19 cellular contexts compared by ENCODE assay signal in the genomic region with DNA sequence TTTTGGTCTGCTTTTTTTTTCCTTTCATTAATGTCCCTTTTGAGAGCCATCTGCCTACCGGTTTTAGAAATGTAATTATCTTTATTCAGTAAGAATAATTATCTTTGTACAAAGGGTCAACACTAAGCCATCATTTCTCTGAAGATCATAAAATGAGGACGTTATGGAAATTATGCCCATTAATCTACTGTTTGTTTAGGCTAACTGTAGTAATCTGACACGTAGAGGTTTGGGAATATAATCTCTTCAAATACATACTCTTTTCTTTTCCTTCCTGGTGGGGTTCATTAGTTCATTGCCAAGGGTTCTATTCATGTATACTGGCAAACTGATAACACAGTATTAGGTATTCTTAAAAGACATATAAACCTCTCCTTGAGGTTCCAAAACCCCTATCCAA. TPM values are rescaled to one million over a fixed set of nuclear protein-coding genes. Genes with fewer than 3 reads are reported as not detected.
"Had no signal": no experiment of that assay in that cellular context is flagged by ENCODE, and none has a peak within 500 bp of the region (broad histone marks: within the 10 kb centered on the region; RNA-seq: fewer than 3 reads in every experiment).

No MANE protein-coding gene starts in this region.

- H3K4me1 ChIP-seq: heart left ventricle, prostate gland, spleen, vagina had no signal

- H3K27me3 ChIP-seq: cardiac muscle cell, heart left ventricle, ovary, spleen, vagina had no signal

- H3K27ac ChIP-seq: cardiac muscle cell, epithelial cell of prostate, heart left ventricle, ovary, prostate gland, spleen, thoracic aorta, vagina had no signal

- H3K9me3 ChIP-seq: ovary, prostate gland, thoracic aorta, vagina had no signal

- H3K4me3 ChIP-seq: cardiac muscle cell, heart left ventricle, ovary, prostate gland, spleen, thoracic aorta, vagina had no signal

- DNase-seq: activated CD4-positive, alpha-beta T cell treated with anti-CD3 and anti-CD28 coated beads for 4 hours; activated CD4-positive, alpha-beta T cell treated with anti-CD3 and anti-CD28 coated beads, Interleukin-2, amount 50 U/mL, for 48 hours; activated CD4-positive, CD25-positive, alpha-beta regulatory T cell; activated naive CD4-positive, alpha-beta T cell treated with anti-CD3 and anti-CD28 coated beads, Interleukin-2, amount 10 ng/mL, durations not matched to agents 7 days and 5 days; activated T-cell treated with anti-CD3 and anti-CD28 coated beads, Interleukin-2, amount 50 U/mL, for 48 hours; amygdala; heart left ventricle; left colon; ovary; spleen; stimulated activated CD4-positive, alpha-beta T cell treated with anti-CD3 and anti-CD28 coated beads, Interleukin-4, amount 100 ng/mL, for 24 hours; stimulated activated naive CD4-positive, alpha-beta T cell treated with Interleukin-2 at 50 U/mL for 16 hours had no signal

- H3K36me3 ChIP-seq: cardiac muscle cell, heart left ventricle, ovary, prostate gland, spleen, thoracic aorta, vagina had no signal

RNA-seq across cellular contexts. Expression of a gene that starts 3.8 kb away (rescaled TPM):
- total RNA-seq: chondrocyte, fibroblast of villous mesenchyme had no signal
